ENCODE assay signal across 31 cellular contexts in the genomic region with DNA sequence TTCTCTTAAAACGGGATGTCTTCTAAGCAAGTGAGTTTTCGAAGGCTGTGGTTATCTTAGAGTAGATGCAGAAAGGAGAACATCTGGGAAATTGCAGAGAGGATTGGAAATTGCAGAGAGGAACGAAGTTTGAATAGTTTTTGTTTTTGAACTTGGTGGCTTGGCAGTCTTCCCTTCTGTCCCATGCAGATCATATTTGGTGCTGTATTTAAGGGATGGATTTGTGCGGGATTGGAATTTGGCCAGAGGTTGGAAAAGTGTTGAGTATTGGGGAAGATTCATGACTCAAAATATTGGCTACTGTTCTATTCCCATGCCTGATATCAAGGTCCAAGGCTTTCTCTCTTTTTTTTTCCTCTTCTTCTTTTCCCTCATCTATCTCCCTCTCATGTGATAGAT. TPM values are rescaled to one million over a fixed set of nuclear protein-coding genes. Genes with fewer than 3 reads are reported as not detected.
"Had no signal": no experiment of that assay in that cellular context is flagged by ENCODE, and none has a peak within 500 bp of the region (broad histone marks: within the 10 kb centered on the region; RNA-seq: fewer than 3 reads in every experiment).

No MANE protein-coding gene starts in this region.

- H3K36me3 ChIP-seq: ascending aorta, brain microvascular endothelial cell had no signal

- H3K27me3 Mint-ChIP-seq: activated naive CD8-positive, alpha-beta T cell treated with anti-CD3 and anti-CD28 coated beads, Interleukin-2, amount 50 U/mL, for 24 hours; T-cell had no signal

- H3K4me3 Mint-ChIP-seq: activated CD8-positive, alpha-beta T cell treated with anti-CD3 and anti-CD28 coated beads, Interleukin-2, amount 10 ng/mL, durations not matched to agents 7 days and 5 days; activated naive CD8-positive, alpha-beta T cell treated with anti-CD3 and anti-CD28 coated beads, Interleukin-2, amount 50 U/mL, for 24 hours; activated T-helper 1 cell treated with anti-CD3 and anti-CD28 coated beads, Interleukin-12 subunit alpha, Interleukin-12 subunit beta, Interleukin-2, Interleukin-4 antibody, amounts not matched to agents 30 ng/mL and 10 ng/mL and 1 ng/mL, durations not matched to agents 14 hours and 24 hours and 36 hours; T-cell had no signal

- H3K4me3 ChIP-seq: ascending aorta, K562, SK-N-MC had no signal

- H3K4me1 Mint-ChIP-seq: activated naive CD8-positive, alpha-beta T cell treated with anti-CD3 and anti-CD28 coated beads, Interleukin-2, amount 50 U/mL, for 24 hours; T-cell had no signal

- ATAC-seq: activated CD8-positive, alpha-beta T cell treated with anti-CD3 and anti-CD28 coated beads, Interleukin-2, amount 10 ng/mL, durations not matched to agents 7 days and 5 days; activated naive CD4-positive, alpha-beta T cell treated with anti-CD3 and anti-CD28 coated beads, Interleukin-2, amount 50 U/mL, for 72 hours; activated naive CD8-positive, alpha-beta T cell treated with anti-CD3 and anti-CD28 coated beads, Interleukin-2, amount 50 U/mL, for 24 hours; K562; T-cell had no signal

- H3K27ac Mint-ChIP-seq: activated CD8-positive, alpha-beta T cell treated with anti-CD3 and anti-CD28 coated beads, Interleukin-2, amount 10 ng/mL, durations not matched to agents 7 days and 5 days; activated naive CD4-positive, alpha-beta T cell treated with anti-CD3 and anti-CD28 coated beads, Interleukin-2, amount 50 U/mL, for 72 hours; activated naive CD8-positive, alpha-beta T cell treated with anti-CD3 and anti-CD28 coated beads, Interleukin-2, amount 50 U/mL, for 24 hours; activated T-helper 1 cell treated with anti-CD3 and anti-CD28 coated beads, Interleukin-12 subunit alpha, Interleukin-12 subunit beta, Interleukin-2, Interleukin-4 antibody, amounts not matched to agents 30 ng/mL and 10 ng/mL and 1 ng/mL, durations not matched to agents 14 hours and 24 hours and 36 hours; T-cell had no signal

- H3K9me3 Mint-ChIP-seq: activated naive CD4-positive, alpha-beta T cell treated with anti-CD3 and anti-CD28 coated beads, Interleukin-2, amount 50 U/mL, for 72 hours; activated T-helper 1 cell treated with anti-CD3 and anti-CD28 coated beads, Interleukin-12 subunit alpha, Interleukin-12 subunit beta, Interleukin-2, Interleukin-4 antibody, amounts not matched to agents 30 ng/mL and 10 ng/mL and 1 ng/mL, durations not matched to agents 14 hours and 24 hours and 36 hours had no signal

- H3K9me3 ChIP-seq: ascending aorta had no signal

- H3K36me3 Mint-ChIP-seq: activated naive CD4-positive, alpha-beta T cell treated with anti-CD3 and anti-CD28 coated beads, Interleukin-2, amount 50 U/mL, for 72 hours; T-cell had no signal

- DNase-seq: activated CD4-positive, alpha-beta T cell treated with anti-CD3 and anti-CD28 coated beads for 4 hours; activated CD4-positive, CD25-positive, alpha-beta regulatory T cell; activated CD8-positive, alpha-beta memory T cell treated with anti-CD3 and anti-CD28 coated beads, Interleukin-2, amount 50 U/mL, for 48 hours; activated CD8-positive, alpha-beta T cell treated with anti-CD3 and anti-CD28 coated beads, Interleukin-2, amount 10 ng/mL, durations not matched to agents 7 days and 5 days; activated effector memory CD4-positive, alpha-beta T cell treated with Interleukin-2 at 50 U/mL for 16 hours; activated naive CD4-positive, alpha-beta T cell; activated naive CD8-positive, alpha-beta T cell treated with anti-CD3 and anti-CD28 coated beads, Interleukin-2, amount 50 U/mL, for 24 hours; activated T-cell treated with anti-CD3 and anti-CD28 coated beads, Interleukin-2, amount 50 U/mL, for 1 hour; amniotic stem cell; brain microvascular endothelial cell; Karpas-422; MM.1S; NCI-H1105; NCI-H1436; NCI-H1694 treated with DMSO at 0.1 percent for 48 hours; NCI-H2029 treated with DMSO at 0.1 percent for 48 hours; NCI-H345; NCI-H510A; NCI-H526 treated with DMSO at 0.1 percent for 48 hours; NCI-H82; T-cell; T-helper 2 cell; T1000 had no signal

- H3K27me3 ChIP-seq: ascending aorta, brain microvascular endothelial cell had no signal

- H3K27ac ChIP-seq: ascending aorta, brain microvascular endothelial cell, SK-N-MC, VCaP had no signal

- FAIRE-seq: K562, TTC549 had no signal

RNA-seq across cellular contexts. Expression of a gene that starts 18.2 kb away (rescaled TPM):
- total RNA-seq: OCI-LY7 had no signal
